In genomic region chr2:9631484-9631819, GRCh38 we compare ENCODE assay signal across 8 cellular contexts. TPM values are rescaled to one million over a fixed set of nuclear protein-coding genes. Genes with fewer than 3 reads are reported as not detected.
DNase-seq lines count a peak whose midpoint lies in the region; FAIRE-seq and TF ChIP-seq lines count a peak whose summit lies in the region.

No MANE protein-coding gene starts in this region.

- DNase-seq in T-helper 2 cell treated with Interferon-gamma antibody and Interleukin-4, amounts not matched to agents 5 μg/mL and 100 μg/mL, for 36 hours (ENCODE audit: low spot score): no peak
- no peak for DNase-seq in T-helper 2 cell
- DNase-seq in adrenal gland: no peak
- DNase-seq in kidney epithelial cell (ENCODE audit: low read depth): no peak
- no peak for DNase-seq in suprapubic skin (ENCODE audit: low spot score in 2 of 2)
- DNase-seq in glomerular visceral epithelial cell (ENCODE audit: extremely low spot score): no peak
- DNase-seq in G401 (ENCODE audit: low spot score): no peak
- no peak for DNase-seq in GM19239 (ENCODE audit: insufficient read length, low spot score)

- no peak for FAIRE-seq in GM19239 (lab: Jason Lieb, UNC)

- intact Hi-C loops in adrenal gland (cut with DNase I): no loop called here

- H3K9me3 ChIP-seq in adrenal gland (replicated peaks in 1 of 3) (no peaks in the 10 kb centered on the region), suprapubic skin (no peaks in the 10 kb centered on the region)

- H3K27ac Mint-ChIP-seq in T-helper 2 cell treated with Interferon-gamma antibody and Interleukin-4, amounts not matched to agents 5 μg/mL and 100 μg/mL, for 36 hours: peak overlapping the region; percentile 96

- H3K4me1 ChIP-seq in adrenal gland (replicated peaks in 1 of 2): peaks cover 13 to 32% of the 10 kb centered on the region in 2 donors
- peaks cover 43% of the 10 kb centered on the region for H3K4me1 ChIP-seq in suprapubic skin

- H3K27ac ChIP-seq in adrenal gland (peak overlapping the region in 3 of 5 donors; percentile 22 to 94 (median 69)), suprapubic skin (peak overlapping the region; percentile 99)

- no peak for TF ChIP-seq CTCF in adrenal gland (IDR thresholded peaks at IDR 0.05)
- TF ChIP-seq CTCF in kidney epithelial cell (IDR thresholded peaks at IDR 0.05; ENCODE audit: insufficient read depth, low read length, poor library complexity, severe bottlenecking): no peak
- TF ChIP-seq CTCF in suprapubic skin (IDR thresholded peaks at IDR 0.05): no peak

- in situ Hi-C loops in G401 (cut with HindIII; ENCODE audit: low sequenced_read_pairs): no loop called here

- H3K27me3 ChIP-seq in adrenal gland (no peaks in the 10 kb centered on the region), kidney epithelial cell (ENCODE audit: control insufficient read depth, insufficient read depth, low read length) (no peaks in the 10 kb centered on the region), suprapubic skin (no peaks in the 10 kb centered on the region)

- TF ChIP-seq POLR2A in adrenal gland (IDR thresholded peaks at IDR 0.05) (peak in 1 of 2 donors; percentile 21), suprapubic skin (IDR thresholded peaks at IDR 0.05) (no peak)

- WGBS in adrenal gland, 4 donors: 14 to 21% (median 20%) methylated on average over 6 of the region's 6 CpGs
- WGBS in suprapubic skin: 14% methylated on average over 6 of the region's 6 CpGs

- H3K4me1 Mint-ChIP-seq in T-helper 2 cell treated with Interferon-gamma antibody and Interleukin-4, amounts not matched to agents 5 μg/mL and 100 μg/mL, for 36 hours (ENCODE audit: low read depth): peaks cover 32% of the 10 kb centered on the region

- H3K4me3 ChIP-seq in adrenal gland: peak overlapping the region in 1 of 4 donors; percentile 72
- H3K4me3 ChIP-seq in kidney epithelial cell (ENCODE audit: low read depth, low read length): peak overlapping the region; percentile 43
- H3K4me3 ChIP-seq in suprapubic skin: peak overlapping the region; percentile 80

- H3K4me3 Mint-ChIP-seq in T-helper 2 cell treated with Interferon-gamma antibody and Interleukin-4, amounts not matched to agents 5 μg/mL and 100 μg/mL, for 36 hours: peak overlapping the region; percentile 87

- TF ChIP-seq EP300 in suprapubic skin (IDR thresholded peaks at IDR 0.05): no peak

- no peaks in the 10 kb centered on the region for H3K27me3 Mint-ChIP-seq in T-helper 2 cell treated with Interferon-gamma antibody and Interleukin-4, amounts not matched to agents 5 μg/mL and 100 μg/mL, for 36 hours (ENCODE audit: low read depth)

- H3K36me3 Mint-ChIP-seq in T-helper 2 cell treated with Interferon-gamma antibody and Interleukin-4, amounts not matched to agents 5 μg/mL and 100 μg/mL, for 36 hours (ENCODE audit: low read depth): peaks cover 37% of the 10 kb centered on the region

- H3K36me3 ChIP-seq in adrenal gland (replicated peaks in 1 of 2): peaks cover 0 to 7% of the 10 kb centered on the region in 2 donors
- peaks cover 3% of the 10 kb centered on the region for H3K36me3 ChIP-seq in kidney epithelial cell (ENCODE audit: control insufficient read depth, insufficient read depth, low read length)
- no peaks in the 10 kb centered on the region for H3K36me3 ChIP-seq in suprapubic skin

- H3K9me3 Mint-ChIP-seq in T-helper 2 cell treated with Interferon-gamma antibody and Interleukin-4, amounts not matched to agents 5 μg/mL and 100 μg/mL, for 36 hours: no peaks in the 10 kb centered on the region

RNA-seq across cellular contexts. Expression of gene YWHAQ, which starts 0.7 kb away (rescaled TPM):
- total RNA-seq in adrenal gland (100 to 1,000 TPM; 157 to 296 (median 241) TPM), kidney epithelial cell (246 and 284 TPM in 2 replicates), suprapubic skin (100 to 1,000 TPM in 3 of 4 donors, 10 to 100 TPM in 1; 84.6 to 172 (median 165) TPM)
- 100 to 1,000 TPM in 1 of 3 donors, 10 to 100 TPM in 2; 74.1 to 477 (median 87.7) TPM for polyA plus RNA-seq in adrenal gland
- 426 and 560 TPM in 2 replicates for total RNA-seq in G401 (2014; rRNA removed; shearing (Covaris generic))
